In the genomic region with DNA sequence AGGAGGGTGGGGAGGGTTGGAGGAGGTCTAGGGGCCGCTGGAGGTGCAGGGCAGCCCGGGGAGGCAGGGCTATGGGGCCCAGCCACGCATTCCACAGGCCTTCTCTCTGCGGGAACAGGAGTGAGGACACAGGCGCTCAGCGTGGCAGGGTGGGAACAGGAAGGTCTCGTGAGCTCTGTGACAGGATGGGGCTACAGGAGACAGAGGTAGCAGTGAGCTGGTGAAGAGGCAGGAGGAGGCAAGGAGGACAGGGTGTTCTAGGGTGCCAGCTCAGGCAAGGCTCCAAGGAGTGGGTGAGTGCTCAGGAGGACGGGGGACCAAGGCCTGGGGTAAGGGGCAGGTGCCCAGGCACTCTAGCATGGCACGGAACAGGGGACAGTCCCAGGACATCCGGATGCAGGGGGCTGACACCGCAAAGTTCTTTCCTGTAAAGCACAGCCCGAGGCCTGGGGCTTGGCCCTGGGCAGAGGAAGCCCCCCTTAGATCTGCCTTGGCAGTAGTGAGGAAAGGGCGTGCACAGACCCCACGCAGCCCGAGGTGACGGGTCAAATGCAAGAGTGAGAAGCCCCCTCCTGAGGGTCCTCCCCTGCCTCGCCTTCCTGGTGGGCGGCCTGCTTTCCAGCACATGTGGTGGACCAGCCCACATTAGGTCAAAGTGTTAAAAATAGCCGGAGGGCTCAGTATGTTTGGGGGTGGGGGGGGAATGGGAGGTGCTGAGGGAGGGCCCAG, we compare ENCODE assay signal across 7 cellular contexts. TPM values are rescaled to one million over a fixed set of nuclear protein-coding genes. Genes with fewer than 3 reads are reported as not detected.
A peak's percentile ranks its signal among the peaks of the same experiment; 100 is the strongest.
DNase-seq lines count a peak whose midpoint lies in the region; ATAC-seq and TF ChIP-seq lines count a peak whose summit lies in the region.

No MANE protein-coding gene starts in this region.

- peaks cover 6% of the 10 kb centered on the region for H3K27me3 Mint-ChIP-seq in activated CD4-positive, alpha-beta memory T cell treated with anti-CD3 and anti-CD28 coated beads for 36 hours
- H3K27me3 Mint-ChIP-seq in nephron progenitor cell (ENCODE audit: low read depth, poor library complexity): no peaks in the 10 kb centered on the region

- DNase-seq in HL-60 (ENCODE audit: low read depth in 1 of 2, low spot score in 1 of 2): peak in 1 of 2 experiments; percentile 46
- peak; percentile 70 for DNase-seq in activated CD4-positive, alpha-beta memory T cell treated with anti-CD3 and anti-CD28 coated beads for 36 hours
- no peak for DNase-seq in esophagus squamous epithelium (lab: John Stamatoyannopoulos, UW)
- DNase-seq in nephron progenitor cell: peak; percentile 38

- peak overlapping the region; percentile 100 for H3K27ac Mint-ChIP-seq in activated CD4-positive, alpha-beta memory T cell treated with anti-CD3 and anti-CD28 coated beads for 36 hours
- H3K27ac Mint-ChIP-seq in nephron progenitor cell: peak overlapping the region; percentile 100

- H3K36me3 ChIP-seq in esophagus squamous epithelium: peaks cover 0 to 14% (median 0%) of the 10 kb centered on the region in 3 donors

- CTCF ChIA-PET in activated CD4-positive, alpha-beta memory T cell treated with anti-CD3 and anti-CD28 coated beads for 36 hours (lab: Charles Lee): interaction anchor here (1.0 to 11.8 kb wide), 14 partner anchors 10 to 170 kb away, joined by 3 to 257 read pairs (median 18); partner anchors contain the start of genes FRMD8, MALAT1 and SLC25A45

- WGBS in esophagus squamous epithelium, 2 donors: 13 to 27% methylated on average over 9 to 13 of the region's 19 CpGs

- H3K27ac ChIP-seq in HL-60 (replicated peaks): peak overlapping the region; percentile 100
- peak overlapping the region; percentile 99 to 100 (median 100) for H3K27ac ChIP-seq in esophagus squamous epithelium

- POLR2A ChIA-PET in activated CD4-positive, alpha-beta memory T cell treated with anti-CD3 and anti-CD28 coated beads for 36 hours (lab: Charles Lee): interaction anchor here (1.4 to 17.4 kb wide), 9 partner anchors 9 to 159 kb away, joined by 3 to 4089 read pairs (median 10); partner anchors contain the start of genes EHBP1L1, FRMD8, MALAT1 and SCYL1

- TF ChIP-seq CTCF in HL-60 (IDR thresholded peaks at IDR 0.05; ENCODE audit: insufficient read depth, low read length) (no peak), esophagus squamous epithelium (IDR thresholded peaks at IDR 0.05) (no peak), nephron progenitor cell (IDR thresholded peaks at IDR 0.05) (no peak)

- ATAC-seq in HG03045 (IDR thresholded peaks at IDR 0.05; ENCODE audit: unreplicated experiment) (no peak), HG03095 (IDR thresholded peaks at IDR 0.05; ENCODE audit: unreplicated experiment) (no peak), GM18861 (IDR thresholded peaks at IDR 0.05; ENCODE audit: unreplicated experiment) (no peak)

- intact Hi-C loops in activated CD4-positive, alpha-beta memory T cell treated with anti-CD3 and anti-CD28 coated beads for 36 hours (cut with micrococcal nuclease): loop anchor here (1.0 to 2.0 kb wide), 4 partner anchors 8 to 54 kb away; partner anchors contain the start of gene SLC25A45
- intact Hi-C loops in esophagus squamous epithelium (cut with DNase I): loop anchor here (5.0 kb wide), 1 partner anchor 36 kb away; the partner anchor contains the start of gene SLC25A45

- H3K4me3 Mint-ChIP-seq in activated CD4-positive, alpha-beta memory T cell treated with anti-CD3 and anti-CD28 coated beads for 36 hours: peak overlapping the region; percentile 97
- H3K4me3 Mint-ChIP-seq in nephron progenitor cell: peak overlapping the region; percentile 63

- H3K4me1 ChIP-seq in esophagus squamous epithelium: peaks cover 44 to 74% (median 50%) of the 10 kb centered on the region in 3 donors

- H3K27me3 ChIP-seq in HL-60 (ENCODE audit: insufficient read depth, poor library complexity, severe bottlenecking) (no peaks in the 10 kb centered on the region), esophagus squamous epithelium (no peaks in the 10 kb centered on the region)

- peak overlapping the region; percentile 12 for H3K4me3 ChIP-seq in HL-60 (replicated peaks; ENCODE audit: insufficient read depth, low read length)
- H3K4me3 ChIP-seq in esophagus squamous epithelium: peak overlapping the region; percentile 5 to 95 (median 84)

- peaks cover 42% of the 10 kb centered on the region for H3K4me1 Mint-ChIP-seq in activated CD4-positive, alpha-beta memory T cell treated with anti-CD3 and anti-CD28 coated beads for 36 hours (ENCODE audit: low read depth)
- H3K4me1 Mint-ChIP-seq in nephron progenitor cell: peaks cover 83% of the 10 kb centered on the region

- H3K9me3 Mint-ChIP-seq in activated CD4-positive, alpha-beta memory T cell treated with anti-CD3 and anti-CD28 coated beads for 36 hours: peaks cover 4% of the 10 kb centered on the region
- no peaks in the 10 kb centered on the region for H3K9me3 Mint-ChIP-seq in nephron progenitor cell

- H3K36me3 Mint-ChIP-seq in activated CD4-positive, alpha-beta memory T cell treated with anti-CD3 and anti-CD28 coated beads for 36 hours: peaks cover 27% of the 10 kb centered on the region
- no peaks in the 10 kb centered on the region for H3K36me3 Mint-ChIP-seq in nephron progenitor cell (ENCODE audit: low read depth)

- H3K9me3 ChIP-seq in esophagus squamous epithelium: no peaks in the 10 kb centered on the region

- peak in 1 of 4 donors; percentile 47 for TF ChIP-seq POLR2A in esophagus squamous epithelium (IDR thresholded peaks at IDR 0.05)

RNA-seq across cellular contexts. Expression of gene NEAT1, which starts 4.7 kb away (rescaled TPM):
- 100 to 1,000 TPM; 593 to 683 TPM for total RNA-seq in activated CD4-positive, alpha-beta memory T cell treated with anti-CD3 and anti-CD28 coated beads for 36 hours
- 100 to 1,000 TPM in 3 of 4 donors, 10 to 100 TPM in 1; 30.6 to 705 (median 357) TPM for total RNA-seq in esophagus squamous epithelium

RNA-seq across cellular contexts. Expression of gene FRMD8, which starts 31.4 kb away (rescaled TPM):
- 10 to 100 TPM; 34.7 to 37.9 TPM for total RNA-seq in activated CD4-positive, alpha-beta memory T cell treated with anti-CD3 and anti-CD28 coated beads for 36 hours
- total RNA-seq in esophagus squamous epithelium: 10 to 100 TPM; 44.1 to 88.7 (median 81.0) TPM

RNA-seq across cellular contexts. Expression of gene SLC25A45, which starts 35.4 kb away (rescaled TPM):
- total RNA-seq in activated CD4-positive, alpha-beta memory T cell treated with anti-CD3 and anti-CD28 coated beads for 36 hours: 10 to 100 TPM; 14.4 to 16.1 TPM
- total RNA-seq in esophagus squamous epithelium: 1 to 10 TPM; 1.9 to 7.7 (median 4.0) TPM
